Comparison of ENCODE assay signal across 8 cellular contexts in genomic region chr1:231240531-231240882, GRCh38. TPM values are rescaled to one million over a fixed set of nuclear protein-coding genes. Genes with fewer than 3 reads are reported as not detected.
DNase-seq lines count a peak whose midpoint lies in the region; ATAC-seq and TF ChIP-seq lines count a peak whose summit lies in the region.

No MANE protein-coding gene starts in this region.

- CTCF ChIA-PET in CD4-positive, alpha-beta T cell (lab: Charles Lee) = no interaction called here

- peak overlapping the region; percentile 98 for H3K4me3 Mint-ChIP-seq in CD4-positive, alpha-beta T cell

- peak overlapping the region; percentile 66 to 80 for H3K4me3 ChIP-seq in gastroesophageal sphincter
- peak overlapping the region; percentile 60 to 75 for H3K4me3 ChIP-seq in prostate gland

- H3K9me3 Mint-ChIP-seq in CD4-positive, alpha-beta T cell = no peaks in the 10 kb centered on the region

- H3K27me3 Mint-ChIP-seq in CD4-positive, alpha-beta T cell = no peaks in the 10 kb centered on the region

- DNase-seq in CD4-positive, alpha-beta T cell = peak in 1 of 10 experiments; percentile 4
- DNase-seq in HCEC 1CT (peak; percentile 5), prostate gland (ENCODE audit: low spot score) (no peak), NCI-H774 (lab: John Stamatoyannopoulos, UW) (no peak), globus pallidus (ENCODE audit: low spot score) (no peak)

- POLR2A ChIA-PET in CD4-positive, alpha-beta T cell (lab: Charles Lee) = interaction anchor here (0.6 to 2.9 kb wide), 3 partner anchors 97 to 202 kb away, joined by 4 to 20 read pairs (median 5); partner anchors contain the start of genes EXOC8 and SPRTN

- peak overlapping the region; percentile 67 for H3K27ac ChIP-seq in CD4-positive, alpha-beta T cell (ENCODE audit: low read depth, low read length)
- H3K27ac ChIP-seq in VCaP (peak overlapping the region; percentile 83), gastroesophageal sphincter (peak overlapping the region; percentile 41 to 90 (median 84)), prostate gland (peak overlapping the region; percentile 76 to 78)

- no peak for ATAC-seq in CD4-positive, alpha-beta T cell (ENCODE audit: poor library complexity)
- ATAC-seq in gastroesophageal sphincter = no peak
- ATAC-seq in GM18861 (IDR thresholded peaks at IDR 0.05; ENCODE audit: unreplicated experiment) = no peak

- H3K27ac Mint-ChIP-seq in CD4-positive, alpha-beta T cell = peak overlapping the region; percentile 87

- no peak for TF ChIP-seq EP300 in gastroesophageal sphincter (IDR thresholded peaks at IDR 0.05)

- H3K36me3 ChIP-seq in gastroesophageal sphincter (peaks cover 0 to 24% of the 10 kb centered on the region in 2 donors), prostate gland (no peaks in the 10 kb centered on the region)

- TF ChIP-seq POLR2A in gastroesophageal sphincter (IDR thresholded peaks at IDR 0.05) = no peak
- no peak for TF ChIP-seq POLR2A in prostate gland (IDR thresholded peaks at IDR 0.05)

- WGBS in gastroesophageal sphincter (ENCODE audit: low coverage in 1 of 2), 2 donors = 0 to 3% methylated on average over 6 to 12 of the region's 13 CpGs
- WGBS in prostate gland = 1% methylated on average over 13 of the region's 13 CpGs

- no peaks in the 10 kb centered on the region for H3K27me3 ChIP-seq in CD4-positive, alpha-beta T cell (ENCODE audit: control insufficient read depth, insufficient read depth, low read length)
- H3K27me3 ChIP-seq in gastroesophageal sphincter (no peaks in the 10 kb centered on the region), prostate gland (replicated peaks; ENCODE audit: insufficient read depth) (no peaks in the 10 kb centered on the region)

- no peaks in the 10 kb centered on the region for H3K9me3 ChIP-seq in CD4-positive, alpha-beta T cell (ENCODE audit: control insufficient read depth, low read length)
- no peaks in the 10 kb centered on the region for H3K9me3 ChIP-seq in gastroesophageal sphincter
- H3K9me3 ChIP-seq in prostate gland = no peaks in the 10 kb centered on the region

- no peak for TF ChIP-seq CTCF in CD4-positive, alpha-beta T cell (IDR thresholded peaks at IDR 0.05)
- TF ChIP-seq CTCF in VCaP (conservative IDR thresholded peaks at IDR 0.05) (no peak), gastroesophageal sphincter (IDR thresholded peaks at IDR 0.05) (no peak), prostate gland (IDR thresholded peaks at IDR 0.05) (no peak)

- H3K36me3 Mint-ChIP-seq in CD4-positive, alpha-beta T cell (ENCODE audit: low read depth) = peaks cover 69% of the 10 kb centered on the region

- H3K4me1 ChIP-seq in gastroesophageal sphincter (peaks cover 3 to 64% (median 20%) of the 10 kb centered on the region in 3 donors), prostate gland (replicated peaks) (no peaks in the 10 kb centered on the region)

- intact Hi-C loops in CD4-positive, alpha-beta T cell (cut with DNase I, micrococcal nuclease) = loop anchor here (2.0 to 10.0 kb wide), 7 partner anchors 94 to 598 kb away; partner anchors contain the start of genes EXOC8 (in 2 of the 2), ARV1 (in 1 of the 2), COG2 (in 1 of the 2) and EGLN1 (in 1 of the 2)
- intact Hi-C loops in prostate gland (cut with DNase I) = loop anchor here (5.0 kb wide), 1 partner anchor 97 kb away; the partner anchor contains the start of genes EXOC8 and SPRTN

- H3K4me1 Mint-ChIP-seq in CD4-positive, alpha-beta T cell (ENCODE audit: low read depth) = peaks cover 84% of the 10 kb centered on the region

RNA-seq across cellular contexts. Expression of gene GNPAT, which starts 0.5 kb away (rescaled TPM):
- 10 to 100 TPM; 11.8 to 12.8 TPM for total RNA-seq in CD4-positive, alpha-beta T cell
- total RNA-seq in gastroesophageal sphincter (10 to 100 TPM; 43.8 to 74.5 (median 57.7) TPM), prostate gland (10 to 100 TPM; 40.6 to 45.2 TPM)
